Comparison of ENCODE assay signal across 9 cellular contexts in genomic region chr3:128617270-128617556, GRCh38. TPM values are rescaled to one million over a fixed set of nuclear protein-coding genes. Genes with fewer than 3 reads are reported as not detected.
DNase-seq lines count a peak whose midpoint lies in the region; ATAC-seq, FAIRE-seq and TF ChIP-seq lines count a peak whose summit lies in the region.
"Had no signal": no experiment of that assay in that cellular context is flagged by ENCODE, and none has a peak within 500 bp of the region (broad histone marks: within the 10 kb centered on the region; RNA-seq: fewer than 3 reads in every experiment).

No MANE protein-coding gene starts in this region.

- intact Hi-C loops in thyroid gland (cut with DNase I) = loop anchor here (2.0 to 10.0 kb wide), 3 partner anchors 58 to 230 kb away; no protein-coding TSS in a partner anchor

- peaks cover 38% of the 10 kb centered on the region for H3K36me3 Mint-ChIP-seq in activated CD8-positive, alpha-beta memory T cell treated with anti-CD3 and anti-CD28 coated beads, Interleukin-2, amount 10 ng/mL, durations not matched to agents 7 days and 5 days
- H3K36me3 Mint-ChIP-seq in activated naive CD8-positive, alpha-beta T cell treated with anti-CD3 and anti-CD28 coated beads, Interleukin-2, amount 50 U/mL, for 24 hours (ENCODE audit: low read depth) = peaks cover 37% of the 10 kb centered on the region

- H3K9me3 ChIP-seq in liver (ENCODE audit: control insufficient read depth in 4 of 4, low read length in 3 of 4) (no peaks in the 10 kb centered on the region), thyroid gland (no peaks in the 10 kb centered on the region)

- H3K4me1 Mint-ChIP-seq in activated CD8-positive, alpha-beta memory T cell treated with anti-CD3 and anti-CD28 coated beads, Interleukin-2, amount 10 ng/mL, durations not matched to agents 7 days and 5 days = peaks cover 45% of the 10 kb centered on the region
- H3K4me1 Mint-ChIP-seq in activated naive CD8-positive, alpha-beta T cell treated with anti-CD3 and anti-CD28 coated beads, Interleukin-2, amount 50 U/mL, for 24 hours = peaks cover 42% of the 10 kb centered on the region

- H3K27me3 ChIP-seq in liver (ENCODE audit: control insufficient read depth in 4 of 4, insufficient read depth in 4 of 4, low read length in 3 of 4) (no peaks in the 10 kb centered on the region), thyroid gland (no peaks in the 10 kb centered on the region)

- no peaks in the 10 kb centered on the region for H3K27me3 Mint-ChIP-seq in activated CD8-positive, alpha-beta memory T cell treated with anti-CD3 and anti-CD28 coated beads, Interleukin-2, amount 10 ng/mL, durations not matched to agents 7 days and 5 days
- no peaks in the 10 kb centered on the region for H3K27me3 Mint-ChIP-seq in activated naive CD8-positive, alpha-beta T cell treated with anti-CD3 and anti-CD28 coated beads, Interleukin-2, amount 50 U/mL, for 24 hours

- ATAC-seq in activated CD8-positive, alpha-beta memory T cell treated with anti-CD3 and anti-CD28 coated beads, Interleukin-2, amount 10 ng/mL, durations not matched to agents 7 days and 5 days = peak; percentile 58
- peak; percentile 18 for ATAC-seq in activated naive CD8-positive, alpha-beta T cell treated with anti-CD3 and anti-CD28 coated beads, Interleukin-2, amount 50 U/mL, for 24 hours
- ATAC-seq in HG02571 (IDR thresholded peaks at IDR 0.05; ENCODE audit: unreplicated experiment) = no peak

- no peaks in the 10 kb centered on the region for H3K9me3 Mint-ChIP-seq in activated CD8-positive, alpha-beta memory T cell treated with anti-CD3 and anti-CD28 coated beads, Interleukin-2, amount 10 ng/mL, durations not matched to agents 7 days and 5 days (ENCODE audit: low read depth)
- H3K9me3 Mint-ChIP-seq in activated naive CD8-positive, alpha-beta T cell treated with anti-CD3 and anti-CD28 coated beads, Interleukin-2, amount 50 U/mL, for 24 hours = no peaks in the 10 kb centered on the region

- TF ChIP-seq POLR2A in thyroid gland (IDR thresholded peaks at IDR 0.05) (no peak), GM12892 (IDR thresholded peaks at IDR 0.05; ENCODE audit: low read depth, low read length) (no peak)

- TF ChIP-seq RAD21 in liver (IDR thresholded peaks at IDR 0.05) = no peak

- peak overlapping the region; percentile 95 for H3K27ac Mint-ChIP-seq in activated CD8-positive, alpha-beta memory T cell treated with anti-CD3 and anti-CD28 coated beads, Interleukin-2, amount 10 ng/mL, durations not matched to agents 7 days and 5 days
- H3K27ac Mint-ChIP-seq in activated naive CD8-positive, alpha-beta T cell treated with anti-CD3 and anti-CD28 coated beads, Interleukin-2, amount 50 U/mL, for 24 hours = peak overlapping the region; percentile 94

- FAIRE-seq in GM12892 (lab: Jason Lieb, UNC) = no peak
- FAIRE-seq: D721Med had no signal

- WGBS in liver = 64% methylated on average over 9 of the region's 9 CpGs
- WGBS in thyroid gland, 2 donors = 54 to 64% methylated on average over 8 of the region's 9 CpGs

- H3K4me3 ChIP-seq in liver (ENCODE audit: low read depth in 1 of 3, low read length in 3 of 3) = peak overlapping the region in 2 of 3 donors; percentile 31 to 39
- H3K4me3 ChIP-seq in thyroid gland (replicated peaks in 1 of 3) = peak overlapping the region in 1 of 3 donors; percentile 61

- H3K4me3 Mint-ChIP-seq in activated CD8-positive, alpha-beta memory T cell treated with anti-CD3 and anti-CD28 coated beads, Interleukin-2, amount 10 ng/mL, durations not matched to agents 7 days and 5 days = peak overlapping the region; percentile 99
- H3K4me3 Mint-ChIP-seq in activated naive CD8-positive, alpha-beta T cell treated with anti-CD3 and anti-CD28 coated beads, Interleukin-2, amount 50 U/mL, for 24 hours = peak overlapping the region; percentile 91

- peak overlapping the region; percentile 14 to 89 for H3K27ac ChIP-seq in liver (ENCODE audit: low read depth in 1 of 2, low read length in 2 of 2)
- H3K27ac ChIP-seq in thyroid gland = peak overlapping the region in 2 of 3 donors; percentile 79 to 87

- peaks cover 2 to 22% (median 19%) of the 10 kb centered on the region in 4 donors for H3K4me1 ChIP-seq in liver (ENCODE audit: control insufficient read depth in 4 of 4, insufficient read depth in 4 of 4, low read length in 3 of 4)
- peaks cover 10 to 30% of the 10 kb centered on the region in 2 donors for H3K4me1 ChIP-seq in thyroid gland

- CTCF ChIA-PET in activated CD8-positive, alpha-beta memory T cell treated with anti-CD3 and anti-CD28 coated beads, Interleukin-2, amount 10 ng/mL, durations not matched to agents 7 days and 5 days (lab: Charles Lee) = interaction anchor here (0.6 to 2.9 kb wide), 45 partner anchors 8 to 496 kb away, joined by 3 to 36 read pairs (median 5); partner anchors contain the start of genes ACAD9 and RPN1

- TF ChIP-seq CTCF in liver (IDR thresholded peaks at IDR 0.05; ENCODE audit: low read depth, low read length, missing input control) (no peak), thyroid gland (IDR thresholded peaks at IDR 0.05) (no peak)

- peaks cover 12 to 27% (median 19%) of the 10 kb centered on the region in 4 donors for H3K36me3 ChIP-seq in liver (ENCODE audit: control insufficient read depth in 4 of 4, insufficient read depth in 3 of 4, low read depth in 1 of 4, low read length in 3 of 4)
- H3K36me3 ChIP-seq in thyroid gland = peaks cover 20 to 31% of the 10 kb centered on the region in 2 donors

- DNase-seq in activated CD8-positive, alpha-beta memory T cell treated with anti-CD3 and anti-CD28 coated beads, Interleukin-2, amount 10 ng/mL, durations not matched to agents 7 days and 5 days = no peak
- no peak for DNase-seq in activated CD8-positive, alpha-beta memory T cell treated with anti-CD3 and anti-CD28 coated beads, Interleukin-2, amount 50 U/mL, for 4 hours
- DNase-seq in activated naive CD8-positive, alpha-beta T cell treated with anti-CD3 and anti-CD28 coated beads, Interleukin-2, amount 50 U/mL, for 24 hours = no peak
- no peak for DNase-seq in thyroid gland
- DNase-seq in NCI-H1930 (lab: John Stamatoyannopoulos, UW) = no peak
- DNase-seq in GM12892 (ENCODE audit: insufficient read length) = no peak

- peak overlapping the region; percentile 16 to 64 for H3K9ac ChIP-seq in liver (ENCODE audit: low read depth in 1 of 2, low read length in 2 of 2)

TF ChIP-seq in liver, 16 proteins besides CTCF, POLR2A, EP300 and RAD21:
- TF ChIP-seq MAX (IDR thresholded peaks at IDR 0.05) (no peak), REST (IDR thresholded peaks at IDR 0.05) (no peak), ZBTB33 (IDR thresholded peaks at IDR 0.05) (no peak), FOXA2 (IDR thresholded peaks at IDR 0.05) (no peak), HNF4A (conservative IDR thresholded peaks at IDR 0.05) (no peak), YY1 (IDR thresholded peaks at IDR 0.05) (no peak), JUND (IDR thresholded peaks at IDR 0.05) (no peak)

RNA-seq across cellular contexts. Expression of gene RPN1, which starts 33.4 kb away (rescaled TPM):
- 100 to 1,000 TPM; 151 to 175 TPM for total RNA-seq in activated CD8-positive, alpha-beta memory T cell treated with anti-CD3 and anti-CD28 coated beads, Interleukin-2, amount 10 ng/mL, durations not matched to agents 7 days and 5 days
- total RNA-seq in liver = 100 to 1,000 TPM; 252 to 407 TPM
- polyA plus RNA-seq in liver = 100 to 1,000 TPM; 132 to 247 TPM
- 100 to 1,000 TPM; 368 to 750 (median 528) TPM for total RNA-seq in thyroid gland
- 90.0 TPM for polyA plus RNA-seq in GM12892 (2012; ENCODE audit: missing spikeins)
